ENCODE assay signal across 1 cellular context in genomic region chr11:34339149-34340064, GRCh38.
A peak's percentile ranks its signal among the peaks of the same experiment; 100 is the strongest.
TF ChIP-seq lines count a peak whose summit lies in the region.

No MANE protein-coding gene starts in this region.

TF ChIP-seq in HepG2, 621 proteins besides CTCF, POLR2A, EP300 and RAD21 (continued from another document and continues in another):
- TF ChIP-seq AHDC1 (CRISPR knock-in tag; IDR thresholded peaks at IDR 0.05; ENCODE audit: borderline replicate concordance) (peak; percentile 54; the same call in 1 of the 2 replicates), MXD4 (CRISPR knock-in tag; IDR thresholded peaks at IDR 0.05) (peak; percentile 24; the same call in 1 of the 2 replicates), ZNF577 (CRISPR knock-in tag; IDR thresholded peaks at IDR 0.05; ENCODE audit: borderline replicate concordance, low read depth) (no peak), ZNF609 (CRISPR knock-in tag; IDR thresholded peaks at IDR 0.05; ENCODE audit: borderline replicate concordance) (0 out of 2 replicates have a peak, but pooled peaks have one; percentile 74), WIZ (CRISPR knock-in tag; IDR thresholded peaks at IDR 0.05) (0 out of 2 replicates have a peak, but pooled peaks have one; percentile 50), ZNF678 (CRISPR knock-in tag; IDR thresholded peaks at IDR 0.05) (no peak), ZNF570 (CRISPR knock-in tag; IDR thresholded peaks at IDR 0.05; ENCODE audit: borderline replicate concordance) (no peak), SKI (IDR thresholded peaks at IDR 0.05; ENCODE audit: partially characterized antibody) (peak; percentile 49), ZKSCAN1 (IDR thresholded peaks at IDR 0.05; ENCODE audit: low read length) (no peak), DNMT1 (CRISPR knock-in tag; IDR thresholded peaks at IDR 0.05) (no peak), ZNF44 (CRISPR knock-in tag; IDR thresholded peaks at IDR 0.05) (no peak), HCFC1 (IDR thresholded peaks at IDR 0.05; ENCODE audit: low read depth, low read length) (no peak), ZNF766 (CRISPR knock-in tag; IDR thresholded peaks at IDR 0.05; ENCODE audit: borderline replicate concordance) (no peak), SNAPC5 (CRISPR knock-in tag; IDR thresholded peaks at IDR 0.05; ENCODE audit: borderline replicate concordance) (no peak), RERE (CRISPR knock-in tag; IDR thresholded peaks at IDR 0.05; ENCODE audit: low read depth) (peak; percentile 76; the same call in 1 of the 2 replicates), NCOA1 (CRISPR knock-in tag; IDR thresholded peaks at IDR 0.05) (no peak), SRSF4 (IDR thresholded peaks at IDR 0.05; ENCODE audit: low read depth, low read length, poor library complexity, severe bottlenecking) (no peak), ZFYVE20 (CRISPR knock-in tag; IDR thresholded peaks at IDR 0.05; ENCODE audit: borderline replicate concordance, low read depth) (no peak), PLSCR1 (CRISPR knock-in tag; IDR thresholded peaks at IDR 0.05; ENCODE audit: borderline replicate concordance) (no peak), ZNF124 (CRISPR knock-in tag; IDR thresholded peaks at IDR 0.05) (no peak), IRF1 (CRISPR knock-in tag; IDR thresholded peaks at IDR 0.05; ENCODE audit: low read depth) (no peak), HNF1A (IDR thresholded peaks at IDR 0.05; ENCODE audit: low read depth) (peak; percentile 97), HNF1A (CRISPR knock-in tag; IDR thresholded peaks at IDR 0.05; ENCODE audit: borderline replicate concordance) (peak; percentile 99), ZBTB46 (CRISPR knock-in tag; IDR thresholded peaks at IDR 0.05; ENCODE audit: borderline replicate concordance) (no peak), NPAS2 (CRISPR knock-in tag; IDR thresholded peaks at IDR 0.05; ENCODE audit: borderline replicate concordance) (no peak), DRAP1 (CRISPR knock-in tag; IDR thresholded peaks at IDR 0.05) (peak; percentile 49), PAX8 (CRISPR knock-in tag; IDR thresholded peaks at IDR 0.05; ENCODE audit: borderline replicate concordance) (no peak)
